In the genomic region with DNA sequence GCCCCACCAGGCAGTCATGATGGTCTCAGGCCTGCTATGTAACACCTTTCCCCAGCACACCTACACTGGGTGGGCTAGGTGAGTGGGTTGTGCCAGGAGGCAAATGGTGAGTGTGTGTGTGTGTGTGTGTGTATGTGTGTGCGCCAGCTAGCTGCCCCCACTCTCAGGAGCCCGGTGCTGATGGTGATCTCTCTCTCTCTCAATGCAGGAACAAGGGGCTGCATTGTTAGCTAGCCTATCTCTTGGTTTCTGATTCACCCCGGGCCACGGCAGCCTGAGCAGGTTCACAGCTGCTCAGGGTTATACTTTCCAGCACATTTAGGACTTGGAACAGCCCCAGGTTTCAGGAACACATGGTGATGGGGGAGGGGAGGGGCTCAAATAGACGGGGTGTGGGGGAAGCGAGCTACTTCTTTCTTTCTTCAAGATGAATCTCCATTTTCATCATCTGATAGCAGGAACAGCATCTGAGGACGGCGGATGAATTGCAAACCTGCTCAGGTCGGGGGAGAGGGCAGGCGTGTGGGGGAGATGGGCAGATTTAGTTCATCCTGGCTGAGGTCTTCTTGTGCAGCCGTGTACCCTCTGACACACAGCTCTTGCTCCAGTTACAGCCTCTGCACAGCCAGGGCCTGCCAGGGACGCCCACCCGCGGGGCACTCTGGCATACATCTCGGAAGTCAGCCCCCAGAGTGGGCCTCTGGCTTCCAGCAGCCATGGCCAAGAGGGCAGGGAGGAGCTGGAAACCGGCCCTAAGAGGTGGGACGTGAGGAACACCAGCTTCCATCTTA, we compare ENCODE assay signal across 12 cellular contexts.
A peak's percentile ranks its signal among the peaks of the same experiment; 100 is the strongest.
DNase-seq lines count a peak whose midpoint lies in the region; ATAC-seq lines count a peak whose summit lies in the region.
"Had no signal": no experiment of that assay in that cellular context is flagged by ENCODE, and none has a peak within 500 bp of the region (broad histone marks: within the 10 kb centered on the region; RNA-seq: fewer than 3 reads in every experiment).

No MANE protein-coding gene starts in this region.

- peaks cover 24 to 34% of the 10 kb centered on the region in 2 donors for H3K4me1 Mint-ChIP-seq in stimulated activated naive B cell treated with anti-CD40 and anti-IgM and Interleukin-4, amounts not matched to agents 10 μg/mL and 1 μg/mL and 100 μg/mL, for 72 hours

- no peak overlapping the region for H3K4me3 Mint-ChIP-seq in stimulated activated naive B cell treated with anti-CD40 and anti-IgM and Interleukin-4, amounts not matched to agents 10 μg/mL and 1 μg/mL and 100 μg/mL, for 72 hours
- H3K4me3 Mint-ChIP-seq: T-helper 1 cell treated with Interleukin-12 subunit alpha and Interleukin-12 subunit beta and Interleukin-4 antibody, amounts not matched to agents 30 μg/mL and 1 μg/mL, for 36 hours had no signal

- H3K27me3 Mint-ChIP-seq in stimulated activated naive B cell treated with anti-CD40 and anti-IgM and Interleukin-4, amounts not matched to agents 10 μg/mL and 1 μg/mL and 100 μg/mL, for 72 hours, result no peaks in the 10 kb centered on the region

- H3K9me3 Mint-ChIP-seq in stimulated activated naive B cell treated with anti-CD40 and anti-IgM and Interleukin-4, amounts not matched to agents 10 μg/mL and 1 μg/mL and 100 μg/mL, for 72 hours, result peaks cover 0 to 4% of the 10 kb centered on the region in 2 donors
- H3K9me3 Mint-ChIP-seq: T-helper 1 cell treated with Interleukin-12 subunit alpha and Interleukin-12 subunit beta and Interleukin-4 antibody, amounts not matched to agents 30 μg/mL and 1 μg/mL, for 36 hours had no signal

- no peak for ATAC-seq in stimulated activated naive B cell treated with anti-CD40 and anti-IgM and Interleukin-4, amounts not matched to agents 10 μg/mL and 1 μg/mL and 100 μg/mL, for 72 hours (replicated peaks)
- no peak for ATAC-seq in HG03039 (IDR thresholded peaks at IDR 0.05; ENCODE audit: unreplicated experiment)

- H3K36me3 Mint-ChIP-seq in stimulated activated naive B cell treated with anti-CD40 and anti-IgM and Interleukin-4, amounts not matched to agents 10 μg/mL and 1 μg/mL and 100 μg/mL, for 72 hours, result peaks cover 0 to 10% of the 10 kb centered on the region in 2 donors

- peak overlapping the region; percentile 75 for H3K27ac Mint-ChIP-seq in stimulated activated naive B cell treated with anti-CD40 and anti-IgM and Interleukin-4, amounts not matched to agents 10 μg/mL and 1 μg/mL and 100 μg/mL, for 72 hours
- H3K27ac Mint-ChIP-seq: T-helper 1 cell treated with Interleukin-12 subunit alpha and Interleukin-12 subunit beta and Interleukin-4 antibody, amounts not matched to agents 30 μg/mL and 1 μg/mL, for 36 hours had no signal

- DNase-seq in NCI-H524 (lab: John Stamatoyannopoulos, UW) (peak; percentile 57 to 88), NCI-H524 treated with DMSO at 0.1 percent for 48 hours (lab: John Stamatoyannopoulos, UW) (no peak), SK-MEL-5 (ENCODE audit: low read depth, low spot score) (peak; percentile 30), mesenteric fat pad (ENCODE audit: low spot score) (peak; percentile 83), DMS53 treated with DMSO at 0.1 percent for 48 hours (lab: John Stamatoyannopoulos, UW; ENCODE audit: unreplicated experiment) (no peak), DMS53 (lab: John Stamatoyannopoulos, UW) (no peak)
- no peak for DNase-seq in stimulated activated naive B cell treated with anti-CD40 and anti-IgM and Interleukin-4, amounts not matched to agents 10 μg/mL and 1 μg/mL and 100 μg/mL, for 72 hours
- DNase-seq: GDM1, Kasumi-1, NCI-H748 treated with DMSO at 0.1 percent for 48 hours had no signal

- in situ Hi-C loops in SK-MEL-5 (cut with HindIII; ENCODE audit: low pct_unique_long_range_greater_than_20kb, low sequenced_read_pairs), result no loop called here

Comparison
In these comparisons a context has a peak if more than half of its experiments do, and no peak if none do; other contexts are left out.
1. DNase-seq: peak in NCI-H524 (2 of 2), SK-MEL-5 (single experiment) and mesenteric fat pad (single experiment); none in NCI-H524 treated with DMSO at 0.1 percent for 48 hours (single experiment), stimulated activated naive B cell treated with anti-CD40 and anti-IgM and Interleukin-4, amounts not matched to agents 10 μg/mL and 1 μg/mL and 100 μg/mL, for 72 hours (single experiment), DMS53 treated with DMSO at 0.1 percent for 48 hours (single experiment) and DMS53 (single experiment).